ENCODE assay signal across 14 cellular contexts in genomic region chr1:153880024-153880423, GRCh38.
"Had no signal": no experiment of that assay in that cellular context is flagged by ENCODE, and none has a peak within 500 bp of the region (broad histone marks: within the 10 kb centered on the region; RNA-seq: fewer than 3 reads in every experiment).

No MANE protein-coding gene starts in this region.

- H3K4me3 Mint-ChIP-seq: activated CD8-positive, alpha-beta T cell treated with anti-CD3 and anti-CD28 coated beads, Interleukin-2, amount 10 ng/mL, durations not matched to agents 7 days and 5 days; activated naive CD4-positive, alpha-beta T cell treated with anti-CD3 and anti-CD28 coated beads, Interleukin-2, amount 50 U/mL, for 24 hours; stimulated activated naive B cell treated with anti-CD40 and anti-IgM and Interleukin-4, amounts not matched to agents 10 μg/mL and 1 μg/mL and 100 μg/mL, for 72 hours; T-helper 2 cell treated with Interferon-gamma antibody and Interleukin-4, amounts not matched to agents 5 μg/mL and 100 μg/mL, for 36 hours had no signal

- H3K36me3 ChIP-seq: transverse colon had no signal

- H3K9me3 ChIP-seq: esophagus squamous epithelium, transverse colon had no signal

- H3K27ac Mint-ChIP-seq: activated CD8-positive, alpha-beta T cell treated with anti-CD3 and anti-CD28 coated beads, Interleukin-2, amount 10 ng/mL, durations not matched to agents 7 days and 5 days; activated naive CD4-positive, alpha-beta T cell treated with anti-CD3 and anti-CD28 coated beads, Interleukin-2, amount 50 U/mL, for 24 hours; T-helper 2 cell treated with Interferon-gamma antibody and Interleukin-4, amounts not matched to agents 5 μg/mL and 100 μg/mL, for 36 hours had no signal

- H3K4me3 ChIP-seq: esophagus squamous epithelium, transverse colon had no signal

- H3K9me3 Mint-ChIP-seq: activated naive CD4-positive, alpha-beta T cell treated with anti-CD3 and anti-CD28 coated beads, Interleukin-2, amount 50 U/mL, for 24 hours; stimulated activated naive B cell treated with anti-CD40 and anti-IgM and Interleukin-4, amounts not matched to agents 10 μg/mL and 1 μg/mL and 100 μg/mL, for 72 hours; T-helper 2 cell treated with Interferon-gamma antibody and Interleukin-4, amounts not matched to agents 5 μg/mL and 100 μg/mL, for 36 hours had no signal

- H3K27me3 ChIP-seq: dorsolateral prefrontal cortex, esophagus squamous epithelium, transverse colon had no signal

- H3K27me3 Mint-ChIP-seq: activated naive CD4-positive, alpha-beta T cell treated with anti-CD3 and anti-CD28 coated beads, Interleukin-2, amount 50 U/mL, for 24 hours; stimulated activated naive B cell treated with anti-CD40 and anti-IgM and Interleukin-4, amounts not matched to agents 10 μg/mL and 1 μg/mL and 100 μg/mL, for 72 hours had no signal

- DNase-seq: activated CD4-positive, alpha-beta T cell treated with anti-CD3 and anti-CD28 coated beads for 48 hours; activated CD8-positive, alpha-beta T cell treated with anti-CD3 and anti-CD28 coated beads, Interleukin-2, amount 10 ng/mL, durations not matched to agents 7 days and 5 days; amygdala; esophagus squamous epithelium; foreskin fibroblast; kidney; left ventricle myocardium superior; right cardiac atrium; stimulated activated CD4-positive, alpha-beta T cell treated with anti-CD3 and anti-CD28 coated beads, Interleukin-1b, Interleukin-23, amount 100 ng/mL, for 48 hours; stimulated activated naive B cell treated with anti-CD40 and anti-IgM and Interleukin-4, amounts not matched to agents 10 μg/mL and 1 μg/mL and 100 μg/mL, for 72 hours; transverse colon had no signal
